Comparison of ENCODE assay signal across 1 cellular context in the genomic region with DNA sequence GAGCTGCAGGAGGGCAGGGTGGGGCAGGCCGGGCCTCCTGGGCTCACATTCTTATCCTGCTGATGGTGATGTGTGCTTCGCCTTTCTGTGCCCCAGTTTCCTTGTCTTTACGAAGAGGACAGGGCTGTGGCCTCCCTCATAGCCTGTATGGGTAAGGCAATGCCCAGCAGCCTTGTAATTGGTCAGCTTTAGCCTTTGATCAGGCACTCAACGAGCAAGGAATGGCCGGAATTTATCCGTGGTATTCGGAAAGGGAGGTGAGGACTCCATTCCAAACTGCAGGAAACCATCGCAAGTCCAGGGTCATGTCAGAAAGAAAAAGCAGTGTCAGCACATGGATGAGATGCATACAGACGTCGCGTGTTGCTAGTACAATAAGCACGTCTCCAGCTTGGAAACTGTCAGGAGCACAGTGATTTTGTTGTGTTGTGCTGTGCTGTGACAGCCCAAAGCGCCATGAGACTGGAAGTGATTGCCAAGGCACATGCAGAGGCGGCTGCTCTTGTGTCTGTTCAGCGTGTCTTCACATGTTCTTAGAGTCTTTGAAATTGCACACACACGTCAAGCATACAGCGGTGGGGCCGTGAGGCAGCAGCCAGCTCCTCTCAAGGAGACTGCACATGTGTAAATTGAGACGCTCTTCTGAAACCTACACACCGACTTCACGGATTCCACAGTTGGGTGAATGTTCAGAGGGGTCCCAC.
TF ChIP-seq lines count a peak whose summit lies in the region.

No MANE protein-coding gene starts in this region.

TF ChIP-seq in HepG2, 621 proteins besides CTCF, POLR2A, EP300 and RAD21 (continued from another document and continues in another):
- no peak for TF ChIP-seq ZSCAN12 (CRISPR knock-in tag; IDR thresholded peaks at IDR 0.05)
- peak in 1 of 2 experiments; percentile 43; a peak in 1 of 4 replicates for TF ChIP-seq HMGXB4 (CRISPR knock-in tag; IDR thresholded peaks at IDR 0.05; ENCODE audit: borderline replicate concordance in 1 of 2, low read depth in 1 of 2)
- no peak for TF ChIP-seq GMEB2 (CRISPR knock-in tag; IDR thresholded peaks at IDR 0.05; ENCODE audit: low read depth)
- peak; percentile 69 for TF ChIP-seq HNF4A (CRISPR knock-in tag; IDR thresholded peaks at IDR 0.05)
- no peak for TF ChIP-seq ISX (CRISPR knock-in tag; conservative IDR thresholded peaks at IDR 0.05)
- no peak for TF ChIP-seq ZNF878 (CRISPR knock-in tag; IDR thresholded peaks at IDR 0.05)
- TF ChIP-seq, protein P1, sequence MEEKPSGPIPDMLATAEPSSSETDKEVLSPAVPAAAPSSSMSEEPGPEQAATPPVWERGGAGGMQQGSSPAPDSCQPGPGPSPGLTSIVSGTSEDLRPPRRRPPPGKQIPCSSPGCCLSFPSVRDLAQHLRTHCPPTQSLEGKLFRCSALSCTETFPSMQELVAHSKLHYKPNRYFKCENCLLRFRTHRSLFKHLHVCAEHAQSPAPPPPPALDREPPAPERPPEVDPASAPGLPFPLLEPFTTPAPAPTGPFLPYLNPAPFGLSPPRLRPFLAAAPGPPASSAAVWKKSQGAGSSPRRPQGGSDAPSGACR (CRISPR knock-in tag; IDR thresholded peaks at IDR 0.05): no peak
- no peak for TF ChIP-seq HNRNPUL1 (IDR thresholded peaks at IDR 0.05; ENCODE audit: low read depth, low read length)
- no peak for TF ChIP-seq ZNF432 (CRISPR knock-in tag; IDR thresholded peaks at IDR 0.05; ENCODE audit: borderline replicate concordance)
- no peak for TF ChIP-seq MTA3 (CRISPR knock-in tag; IDR thresholded peaks at IDR 0.05)
- TF ChIP-seq RCOR2 (CRISPR knock-in tag; IDR thresholded peaks at IDR 0.05): no peak
- peak; percentile 79; the same call in 1 of the 2 replicates for TF ChIP-seq EED (CRISPR knock-in tag; IDR thresholded peaks at IDR 0.05)
- no peak for TF ChIP-seq ZNF337 (CRISPR knock-in tag; IDR thresholded peaks at IDR 0.05; ENCODE audit: borderline replicate concordance, low read depth)
- TF ChIP-seq UBTF (CRISPR knock-in tag; IDR thresholded peaks at IDR 0.05): no peak; the same call in 1 of the 2 replicates
- TF ChIP-seq ZMYM2 (CRISPR knock-in tag; IDR thresholded peaks at IDR 0.05): no peak
- TF ChIP-seq NFYB (CRISPR knock-in tag; IDR thresholded peaks at IDR 0.05): peak; percentile 68
- TF ChIP-seq, protein P2, sequence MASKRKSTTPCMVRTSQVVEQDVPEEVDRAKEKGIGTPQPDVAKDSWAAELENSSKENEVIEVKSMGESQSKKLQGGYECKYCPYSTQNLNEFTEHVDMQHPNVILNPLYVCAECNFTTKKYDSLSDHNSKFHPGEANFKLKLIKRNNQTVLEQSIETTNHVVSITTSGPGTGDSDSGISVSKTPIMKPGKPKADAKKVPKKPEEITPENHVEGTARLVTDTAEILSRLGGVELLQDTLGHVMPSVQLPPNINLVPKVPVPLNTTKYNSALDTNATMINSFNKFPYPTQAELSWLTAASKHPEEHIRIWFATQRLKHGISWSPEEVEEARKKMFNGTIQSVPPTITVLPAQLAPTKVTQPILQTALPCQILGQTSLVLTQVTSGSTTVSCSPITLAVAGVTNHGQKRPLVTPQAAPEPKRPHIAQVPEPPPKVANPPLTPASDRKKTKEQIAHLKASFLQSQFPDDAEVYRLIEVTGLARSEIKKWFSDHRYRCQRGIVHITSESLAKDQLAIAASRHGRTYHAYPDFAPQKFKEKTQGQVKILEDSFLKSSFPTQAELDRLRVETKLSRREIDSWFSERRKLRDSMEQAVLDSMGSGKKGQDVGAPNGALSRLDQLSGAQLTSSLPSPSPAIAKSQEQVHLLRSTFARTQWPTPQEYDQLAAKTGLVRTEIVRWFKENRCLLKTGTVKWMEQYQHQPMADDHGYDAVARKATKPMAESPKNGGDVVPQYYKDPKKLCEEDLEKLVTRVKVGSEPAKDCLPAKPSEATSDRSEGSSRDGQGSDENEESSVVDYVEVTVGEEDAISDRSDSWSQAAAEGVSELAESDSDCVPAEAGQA (IDR thresholded peaks at IDR 0.05; ENCODE audit: low read depth): 0 out of 2 replicates have a peak, but pooled peaks have one; percentile 26
- TF ChIP-seq, protein P2 (CRISPR knock-in tag; IDR thresholded peaks at IDR 0.05; ENCODE audit: borderline replicate concordance): no peak
- TF ChIP-seq ZSCAN22 (CRISPR knock-in tag; IDR thresholded peaks at IDR 0.05): no peak
- no peak for TF ChIP-seq ZNF660 (CRISPR knock-in tag; IDR thresholded peaks at IDR 0.05; ENCODE audit: borderline replicate concordance, low read depth)
- no peak for TF ChIP-seq CBX5 (CRISPR knock-in tag; IDR thresholded peaks at IDR 0.05; ENCODE audit: borderline replicate concordance)
- TF ChIP-seq ZNF292 (CRISPR knock-in tag; IDR thresholded peaks at IDR 0.05; ENCODE audit: borderline replicate concordance, low read depth): no peak
- TF ChIP-seq, protein P3, sequence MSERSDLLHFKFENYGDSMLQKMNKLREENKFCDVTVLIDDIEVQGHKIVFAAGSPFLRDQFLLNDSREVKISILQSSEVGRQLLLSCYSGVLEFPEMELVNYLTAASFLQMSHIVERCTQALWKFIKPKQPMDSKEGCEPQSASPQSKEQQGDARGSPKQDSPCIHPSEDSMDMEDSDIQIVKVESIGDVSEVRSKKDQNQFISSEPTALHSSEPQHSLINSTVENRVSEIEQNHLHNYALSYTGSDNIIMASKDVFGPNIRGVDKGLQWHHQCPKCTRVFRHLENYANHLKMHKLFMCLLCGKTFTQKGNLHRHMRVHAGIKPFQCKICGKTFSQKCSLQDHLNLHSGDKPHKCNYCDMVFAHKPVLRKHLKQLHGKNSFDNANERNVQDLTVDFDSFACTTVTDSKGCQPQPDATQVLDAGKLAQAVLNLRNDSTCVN (CRISPR knock-in tag; IDR thresholded peaks at IDR 0.05; ENCODE audit: borderline replicate concordance): no peak
- no peak for TF ChIP-seq FOXK1 (CRISPR knock-in tag; IDR thresholded peaks at IDR 0.05; ENCODE audit: borderline replicate concordance, low read depth)
- TF ChIP-seq SNAPC2 (CRISPR knock-in tag; IDR thresholded peaks at IDR 0.05): no peak
- TF ChIP-seq REPIN1 (CRISPR knock-in tag; IDR thresholded peaks at IDR 0.05; ENCODE audit: borderline replicate concordance, low read depth): no peak
- TF ChIP-seq ETV6 (CRISPR knock-in tag; conservative IDR thresholded peaks at IDR 0.05): no peak
- TF ChIP-seq, protein P4, sequence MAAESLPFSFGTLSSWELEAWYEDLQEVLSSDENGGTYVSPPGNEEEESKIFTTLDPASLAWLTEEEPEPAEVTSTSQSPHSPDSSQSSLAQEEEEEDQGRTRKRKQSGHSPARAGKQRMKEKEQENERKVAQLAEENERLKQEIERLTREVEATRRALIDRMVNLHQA (CRISPR knock-in tag; IDR thresholded peaks at IDR 0.05): no peak
- TF ChIP-seq ZNF24 (IDR thresholded peaks at IDR 0.05): no peak
- TF ChIP-seq ZFP82 (CRISPR knock-in tag; IDR thresholded peaks at IDR 0.05; ENCODE audit: borderline replicate concordance): no peak
- TF ChIP-seq RBM22 (optimal IDR thresholded peaks at IDR 0.05; ENCODE audit: low read length): no peak
- TF ChIP-seq, protein P5, sequence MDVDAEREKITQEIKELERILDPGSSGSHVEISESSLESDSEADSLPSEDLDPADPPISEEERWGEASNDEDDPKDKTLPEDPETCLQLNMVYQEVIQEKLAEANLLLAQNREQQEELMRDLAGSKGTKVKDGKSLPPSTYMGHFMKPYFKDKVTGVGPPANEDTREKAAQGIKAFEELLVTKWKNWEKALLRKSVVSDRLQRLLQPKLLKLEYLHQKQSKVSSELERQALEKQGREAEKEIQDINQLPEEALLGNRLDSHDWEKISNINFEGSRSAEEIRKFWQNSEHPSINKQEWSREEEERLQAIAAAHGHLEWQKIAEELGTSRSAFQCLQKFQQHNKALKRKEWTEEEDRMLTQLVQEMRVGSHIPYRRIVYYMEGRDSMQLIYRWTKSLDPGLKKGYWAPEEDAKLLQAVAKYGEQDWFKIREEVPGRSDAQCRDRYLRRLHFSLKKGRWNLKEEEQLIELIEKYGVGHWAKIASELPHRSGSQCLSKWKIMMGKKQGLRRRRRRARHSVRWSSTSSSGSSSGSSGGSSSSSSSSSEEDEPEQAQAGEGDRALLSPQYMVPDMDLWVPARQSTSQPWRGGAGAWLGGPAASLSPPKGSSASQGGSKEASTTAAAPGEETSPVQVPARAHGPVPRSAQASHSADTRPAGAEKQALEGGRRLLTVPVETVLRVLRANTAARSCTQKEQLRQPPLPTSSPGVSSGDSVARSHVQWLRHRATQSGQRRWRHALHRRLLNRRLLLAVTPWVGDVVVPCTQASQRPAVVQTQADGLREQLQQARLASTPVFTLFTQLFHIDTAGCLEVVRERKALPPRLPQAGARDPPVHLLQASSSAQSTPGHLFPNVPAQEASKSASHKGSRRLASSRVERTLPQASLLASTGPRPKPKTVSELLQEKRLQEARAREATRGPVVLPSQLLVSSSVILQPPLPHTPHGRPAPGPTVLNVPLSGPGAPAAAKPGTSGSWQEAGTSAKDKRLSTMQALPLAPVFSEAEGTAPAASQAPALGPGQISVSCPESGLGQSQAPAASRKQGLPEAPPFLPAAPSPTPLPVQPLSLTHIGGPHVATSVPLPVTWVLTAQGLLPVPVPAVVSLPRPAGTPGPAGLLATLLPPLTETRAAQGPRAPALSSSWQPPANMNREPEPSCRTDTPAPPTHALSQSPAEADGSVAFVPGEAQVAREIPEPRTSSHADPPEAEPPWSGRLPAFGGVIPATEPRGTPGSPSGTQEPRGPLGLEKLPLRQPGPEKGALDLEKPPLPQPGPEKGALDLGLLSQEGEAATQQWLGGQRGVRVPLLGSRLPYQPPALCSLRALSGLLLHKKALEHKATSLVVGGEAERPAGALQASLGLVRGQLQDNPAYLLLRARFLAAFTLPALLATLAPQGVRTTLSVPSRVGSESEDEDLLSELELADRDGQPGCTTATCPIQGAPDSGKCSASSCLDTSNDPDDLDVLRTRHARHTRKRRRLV (CRISPR knock-in tag; IDR thresholded peaks at IDR 0.05): no peak
- no peak for TF ChIP-seq CEBPB (IDR thresholded peaks at IDR 0.05; ENCODE audit: borderline replicate concordance, low read depth, low read length)
- no peak for TF ChIP-seq ATRX (CRISPR knock-in tag; IDR thresholded peaks at IDR 0.05; ENCODE audit: borderline replicate concordance)
- no peak for TF ChIP-seq HNRNPH1 (optimal IDR thresholded peaks at IDR 0.05; ENCODE audit: low read depth, low read length)
- TF ChIP-seq ATF5 (CRISPR knock-in tag; IDR thresholded peaks at IDR 0.05; ENCODE audit: low read depth): no peak
- TF ChIP-seq ZNF3 (CRISPR knock-in tag; IDR thresholded peaks at IDR 0.05): no peak
- no peak for TF ChIP-seq NFKB2 (CRISPR knock-in tag; IDR thresholded peaks at IDR 0.05; ENCODE audit: borderline replicate concordance)
